Comparison of ENCODE assay signal across 9 cellular contexts in the genomic region with DNA sequence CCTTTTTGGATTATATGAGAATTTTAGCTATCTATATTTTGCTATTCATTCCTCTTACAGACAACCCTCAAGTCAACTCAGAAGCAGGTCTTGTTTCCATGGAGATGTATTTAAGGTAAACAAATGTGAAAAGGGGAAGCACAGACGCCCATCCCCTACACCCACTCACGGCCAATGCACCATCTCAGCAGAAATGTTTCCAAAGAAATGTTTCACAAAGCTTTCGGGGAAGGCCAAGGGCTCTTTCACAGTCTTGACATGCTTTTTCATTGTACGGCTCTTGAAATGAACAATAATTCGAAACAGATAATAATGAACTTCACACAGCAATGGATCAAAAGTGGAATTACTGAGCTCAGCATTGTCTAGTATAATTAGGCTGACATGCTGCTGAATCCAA.
DNase-seq lines count a peak whose midpoint lies in the region; ATAC-seq, FAIRE-seq and TF ChIP-seq lines count a peak whose summit lies in the region.
"Had no signal": no experiment of that assay in that cellular context is flagged by ENCODE, and none has a peak within 500 bp of the region (broad histone marks: within the 10 kb centered on the region; RNA-seq: fewer than 3 reads in every experiment).

No MANE protein-coding gene starts in this region.

- H3K4me3 ChIP-seq in ascending aorta, result no peak overlapping the region

- no peaks in the 10 kb centered on the region for H3K9me3 ChIP-seq in ascending aorta

- TF ChIP-seq CTCF in ascending aorta (IDR thresholded peaks at IDR 0.05), result no peak

- H3K27ac ChIP-seq in ascending aorta, result peak overlapping the region; percentile 21 to 27

- H3K36me3 ChIP-seq in ascending aorta, result no peaks in the 10 kb centered on the region

- intact Hi-C loops in ascending aorta (cut with DNase I), result no loop called here

- FAIRE-seq in urothelium cell line (lab: Jason Lieb, UNC), result no peak
- FAIRE-seq: H1 had no signal

- peak; percentile 78 for ATAC-seq in GM18505 (IDR thresholded peaks at IDR 0.05; ENCODE audit: unreplicated experiment)
- peak; percentile 86 for ATAC-seq in GM21786 (IDR thresholded peaks at IDR 0.05; ENCODE audit: unreplicated experiment)

- H3K4me1 ChIP-seq in ascending aorta, result no peaks in the 10 kb centered on the region

- TF ChIP-seq POLR2A in GM18505 (IDR thresholded peaks at IDR 0.05; ENCODE audit: borderline replicate concordance, extremely low read depth, insufficient read depth, insufficient read length), result no peak

- no peaks in the 10 kb centered on the region for H3K27me3 ChIP-seq in ascending aorta

- DNase-seq in NAMALWA (ENCODE audit: low spot score), result peak; percentile 55
- DNase-seq in ascending aorta (ENCODE audit: low spot score in 2 of 2), result peak in 1 of 2 donors; percentile 66
- DNase-seq in stimulated activated CD4-positive, alpha-beta T cell treated with anti-CD3 and anti-CD28 coated beads, Interleukin-2, amount 100 ng/mL, for 24 hours, result peak; percentile 71 to 77
- no peak for DNase-seq in NCI-H1436 treated with DMSO at 0.1 percent for 48 hours (lab: John Stamatoyannopoulos, UW)
- DNase-seq in NCI-H345 (lab: John Stamatoyannopoulos, UW), result no peak
- no peak for DNase-seq in urothelium cell line (ENCODE audit: low spot score)

Comparison
In these comparisons a context has a peak if more than half of its experiments do, and no peak if none do; other contexts are left out.
1. DNase-seq: peak in NAMALWA (single experiment) and stimulated activated CD4-positive, alpha-beta T cell treated with anti-CD3 and anti-CD28 coated beads, Interleukin-2, amount 100 ng/mL, for 24 hours (2 of 2); none in NCI-H1436 treated with DMSO at 0.1 percent for 48 hours (single experiment), NCI-H345 (single experiment) and urothelium cell line (single experiment).